1 cellular context compared by ENCODE assay signal in the genomic region with DNA sequence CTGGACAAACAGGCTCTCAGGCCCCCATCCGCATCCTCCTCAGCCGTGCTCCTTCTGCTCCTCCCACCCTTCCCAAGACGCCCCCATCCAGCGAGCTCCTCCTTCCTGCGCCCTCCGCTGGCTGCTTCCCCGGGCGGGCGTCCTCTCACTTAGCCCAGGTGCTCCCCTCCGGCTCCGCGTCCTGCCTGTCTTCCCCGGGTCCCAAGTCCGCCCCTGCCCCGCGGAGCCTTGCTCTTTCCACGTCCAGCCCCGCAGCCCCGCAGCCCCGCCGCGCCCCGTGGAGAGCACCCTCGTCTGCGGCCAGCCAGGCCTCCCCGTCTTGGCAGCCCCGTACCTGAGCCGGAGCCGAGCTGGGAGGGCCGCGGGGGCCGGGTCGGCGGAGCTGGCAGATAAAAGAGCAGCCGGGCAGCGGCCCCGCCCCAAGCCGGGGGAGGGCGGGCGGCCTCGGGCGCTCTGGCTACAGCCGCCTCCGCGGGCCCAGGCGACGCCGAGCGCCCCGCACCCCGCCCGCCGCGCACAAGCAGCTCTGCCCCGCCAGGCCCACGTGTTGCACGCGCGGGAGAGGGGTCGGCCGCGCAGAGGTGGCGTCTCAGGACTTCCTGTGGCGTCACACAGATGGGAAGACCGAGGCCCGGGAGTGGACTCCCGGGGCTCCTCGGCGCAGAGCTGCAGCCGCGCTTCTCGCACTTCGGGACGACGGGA.
TF ChIP-seq lines count a peak whose summit lies in the region.

A gene with protein sequence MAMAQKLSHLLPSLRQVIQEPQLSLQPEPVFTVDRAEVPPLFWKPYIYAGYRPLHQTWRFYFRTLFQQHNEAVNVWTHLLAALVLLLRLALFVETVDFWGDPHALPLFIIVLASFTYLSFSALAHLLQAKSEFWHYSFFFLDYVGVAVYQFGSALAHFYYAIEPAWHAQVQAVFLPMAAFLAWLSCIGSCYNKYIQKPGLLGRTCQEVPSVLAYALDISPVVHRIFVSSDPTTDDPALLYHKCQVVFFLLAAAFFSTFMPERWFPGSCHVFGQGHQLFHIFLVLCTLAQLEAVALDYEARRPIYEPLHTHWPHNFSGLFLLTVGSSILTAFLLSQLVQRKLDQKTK (minus strand): TSS at position 555 of the 702 bp plus-strand sequence. CDS start 11,869 bp downstream, outside the sequence.

TF ChIP-seq in HEK293, 187 proteins besides CTCF, POLR2A, EP300 and RAD21 (continued from another document):
- TF ChIP-seq, protein P1, sequence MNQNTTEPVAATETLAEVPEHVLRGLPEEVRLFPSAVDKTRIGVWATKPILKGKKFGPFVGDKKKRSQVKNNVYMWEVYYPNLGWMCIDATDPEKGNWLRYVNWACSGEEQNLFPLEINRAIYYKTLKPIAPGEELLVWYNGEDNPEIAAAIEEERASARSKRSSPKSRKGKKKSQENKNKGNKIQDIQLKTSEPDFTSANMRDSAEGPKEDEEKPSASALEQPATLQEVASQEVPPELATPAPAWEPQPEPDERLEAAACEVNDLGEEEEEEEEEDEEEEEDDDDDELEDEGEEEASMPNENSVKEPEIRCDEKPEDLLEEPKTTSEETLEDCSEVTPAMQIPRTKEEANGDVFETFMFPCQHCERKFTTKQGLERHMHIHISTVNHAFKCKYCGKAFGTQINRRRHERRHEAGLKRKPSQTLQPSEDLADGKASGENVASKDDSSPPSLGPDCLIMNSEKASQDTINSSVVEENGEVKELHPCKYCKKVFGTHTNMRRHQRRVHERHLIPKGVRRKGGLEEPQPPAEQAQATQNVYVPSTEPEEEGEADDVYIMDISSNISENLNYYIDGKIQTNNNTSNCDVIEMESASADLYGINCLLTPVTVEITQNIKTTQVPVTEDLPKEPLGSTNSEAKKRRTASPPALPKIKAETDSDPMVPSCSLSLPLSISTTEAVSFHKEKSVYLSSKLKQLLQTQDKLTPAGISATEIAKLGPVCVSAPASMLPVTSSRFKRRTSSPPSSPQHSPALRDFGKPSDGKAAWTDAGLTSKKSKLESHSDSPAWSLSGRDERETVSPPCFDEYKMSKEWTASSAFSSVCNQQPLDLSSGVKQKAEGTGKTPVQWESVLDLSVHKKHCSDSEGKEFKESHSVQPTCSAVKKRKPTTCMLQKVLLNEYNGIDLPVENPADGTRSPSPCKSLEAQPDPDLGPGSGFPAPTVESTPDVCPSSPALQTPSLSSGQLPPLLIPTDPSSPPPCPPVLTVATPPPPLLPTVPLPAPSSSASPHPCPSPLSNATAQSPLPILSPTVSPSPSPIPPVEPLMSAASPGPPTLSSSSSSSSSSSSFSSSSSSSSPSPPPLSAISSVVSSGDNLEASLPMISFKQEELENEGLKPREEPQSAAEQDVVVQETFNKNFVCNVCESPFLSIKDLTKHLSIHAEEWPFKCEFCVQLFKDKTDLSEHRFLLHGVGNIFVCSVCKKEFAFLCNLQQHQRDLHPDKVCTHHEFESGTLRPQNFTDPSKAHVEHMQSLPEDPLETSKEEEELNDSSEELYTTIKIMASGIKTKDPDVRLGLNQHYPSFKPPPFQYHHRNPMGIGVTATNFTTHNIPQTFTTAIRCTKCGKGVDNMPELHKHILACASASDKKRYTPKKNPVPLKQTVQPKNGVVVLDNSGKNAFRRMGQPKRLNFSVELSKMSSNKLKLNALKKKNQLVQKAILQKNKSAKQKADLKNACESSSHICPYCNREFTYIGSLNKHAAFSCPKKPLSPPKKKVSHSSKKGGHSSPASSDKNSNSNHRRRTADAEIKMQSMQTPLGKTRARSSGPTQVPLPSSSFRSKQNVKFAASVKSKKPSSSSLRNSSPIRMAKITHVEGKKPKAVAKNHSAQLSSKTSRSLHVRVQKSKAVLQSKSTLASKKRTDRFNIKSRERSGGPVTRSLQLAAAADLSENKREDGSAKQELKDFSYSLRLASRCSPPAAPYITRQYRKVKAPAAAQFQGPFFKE (tag by site-specific recombination; IDR thresholded peaks at IDR 0.05; ENCODE audit: borderline replicate concordance) = 0 out of 2 replicates have a peak, but pooled peaks have one; percentile 68
- TF ChIP-seq ZBTB20 (tag by site-specific recombination; IDR thresholded peaks at IDR 0.05) (peak; percentile 83), ZBTB17 (tag by site-specific recombination; IDR thresholded peaks at IDR 0.05) (no peak), ZNF23 (tag by site-specific recombination; IDR thresholded peaks at IDR 0.05; ENCODE audit: borderline replicate concordance) (no peak), ZNF354C (tag by site-specific recombination; IDR thresholded peaks at IDR 0.05; ENCODE audit: borderline replicate concordance, low read depth) (no peak), SP2 (tag by site-specific recombination; IDR thresholded peaks at IDR 0.05) (peak; percentile 54), ZNF837 (tag by site-specific recombination; IDR thresholded peaks at IDR 0.05) (no peak), GLIS2 (tag by site-specific recombination; IDR thresholded peaks at IDR 0.05) (no peak), ZNF214 (tag by site-specific recombination; IDR thresholded peaks at IDR 0.05; ENCODE audit: borderline replicate concordance) (no peak), ZNF670 (tag by site-specific recombination; IDR thresholded peaks at IDR 0.05; ENCODE audit: low read depth) (no peak)
- TF ChIP-seq, protein P2, sequence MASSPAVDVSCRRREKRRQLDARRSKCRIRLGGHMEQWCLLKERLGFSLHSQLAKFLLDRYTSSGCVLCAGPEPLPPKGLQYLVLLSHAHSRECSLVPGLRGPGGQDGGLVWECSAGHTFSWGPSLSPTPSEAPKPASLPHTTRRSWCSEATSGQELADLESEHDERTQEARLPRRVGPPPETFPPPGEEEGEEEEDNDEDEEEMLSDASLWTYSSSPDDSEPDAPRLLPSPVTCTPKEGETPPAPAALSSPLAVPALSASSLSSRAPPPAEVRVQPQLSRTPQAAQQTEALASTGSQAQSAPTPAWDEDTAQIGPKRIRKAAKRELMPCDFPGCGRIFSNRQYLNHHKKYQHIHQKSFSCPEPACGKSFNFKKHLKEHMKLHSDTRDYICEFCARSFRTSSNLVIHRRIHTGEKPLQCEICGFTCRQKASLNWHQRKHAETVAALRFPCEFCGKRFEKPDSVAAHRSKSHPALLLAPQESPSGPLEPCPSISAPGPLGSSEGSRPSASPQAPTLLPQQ (tag by site-specific recombination; IDR thresholded peaks at IDR 0.05) = 0 out of 2 replicates have a peak, but pooled peaks have one; percentile 25
- TF ChIP-seq, protein P3, sequence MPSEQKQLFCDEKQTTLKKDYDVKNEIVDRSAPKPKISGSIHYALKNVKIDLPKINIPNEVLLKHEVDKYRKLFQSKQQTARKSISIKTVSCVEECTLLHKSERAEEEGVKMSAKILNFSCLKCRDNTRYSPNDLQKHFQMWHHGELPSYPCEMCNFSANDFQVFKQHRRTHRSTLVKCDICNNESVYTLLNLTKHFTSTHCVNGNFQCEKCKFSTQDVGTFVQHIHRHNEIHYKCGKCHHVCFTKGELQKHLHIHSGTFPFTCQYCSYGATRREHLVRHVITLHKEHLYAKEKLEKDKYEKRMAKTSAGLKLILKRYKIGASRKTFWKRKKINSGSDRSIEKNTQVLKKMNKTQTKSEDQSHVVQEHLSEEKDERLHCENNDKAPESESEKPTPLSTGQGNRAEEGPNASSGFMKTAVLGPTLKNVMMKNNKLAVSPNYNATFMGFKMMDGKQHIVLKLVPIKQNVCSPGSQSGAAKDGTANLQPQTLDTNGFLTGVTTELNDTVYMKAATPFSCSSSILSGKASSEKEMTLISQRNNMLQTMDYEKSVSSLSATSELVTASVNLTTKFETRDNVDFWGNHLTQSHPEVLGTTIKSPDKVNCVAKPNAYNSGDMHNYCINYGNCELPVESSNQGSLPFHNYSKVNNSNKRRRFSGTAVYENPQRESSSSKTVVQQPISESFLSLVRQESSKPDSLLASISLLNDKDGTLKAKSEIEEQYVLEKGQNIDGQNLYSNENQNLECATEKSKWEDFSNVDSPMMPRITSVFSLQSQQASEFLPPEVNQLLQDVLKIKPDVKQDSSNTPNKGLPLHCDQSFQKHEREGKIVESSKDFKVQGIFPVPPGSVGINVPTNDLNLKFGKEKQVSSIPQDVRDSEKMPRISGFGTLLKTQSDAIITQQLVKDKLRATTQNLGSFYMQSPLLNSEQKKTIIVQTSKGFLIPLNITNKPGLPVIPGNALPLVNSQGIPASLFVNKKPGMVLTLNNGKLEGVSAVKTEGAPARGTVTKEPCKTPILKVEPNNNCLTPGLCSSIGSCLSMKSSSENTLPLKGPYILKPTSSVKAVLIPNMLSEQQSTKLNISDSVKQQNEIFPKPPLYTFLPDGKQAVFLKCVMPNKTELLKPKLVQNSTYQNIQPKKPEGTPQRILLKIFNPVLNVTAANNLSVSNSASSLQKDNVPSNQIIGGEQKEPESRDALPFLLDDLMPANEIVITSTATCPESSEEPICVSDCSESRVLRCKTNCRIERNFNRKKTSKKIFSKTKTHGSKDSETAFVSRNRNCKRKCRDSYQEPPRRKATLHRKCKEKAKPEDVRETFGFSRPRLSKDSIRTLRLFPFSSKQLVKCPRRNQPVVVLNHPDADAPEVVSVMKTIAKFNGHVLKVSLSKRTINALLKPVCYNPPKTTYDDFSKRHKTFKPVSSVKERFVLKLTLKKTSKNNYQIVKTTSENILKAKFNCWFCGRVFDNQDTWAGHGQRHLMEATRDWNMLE (tag by site-specific recombination; conservative IDR thresholded peaks at IDR 0.05; ENCODE audit: low read depth) = no peak
TF ChIP-seq in HEK293: peak in this region for 46.
